In the genomic region with DNA sequence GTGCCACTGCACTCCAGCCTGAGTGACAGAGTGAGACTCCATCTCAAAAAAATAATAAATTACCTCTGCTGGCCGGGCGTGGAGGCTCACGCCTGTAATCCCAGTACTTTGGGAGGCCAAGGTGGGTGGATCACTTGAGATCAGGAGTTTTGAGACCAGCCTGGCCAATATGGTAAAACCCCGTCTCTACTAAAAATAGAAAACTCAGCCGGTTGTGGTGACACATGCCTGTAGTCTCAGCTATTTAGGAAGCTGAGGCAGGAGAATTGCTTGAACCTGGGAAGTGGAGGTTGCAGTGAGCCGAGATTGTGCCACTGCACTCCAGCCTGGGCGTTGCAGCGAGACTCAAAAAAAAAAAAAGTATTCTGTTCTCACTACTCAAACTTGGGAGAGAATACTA, we compare ENCODE assay signal across 7 cellular contexts. TPM values are rescaled to one million over a fixed set of nuclear protein-coding genes. Genes with fewer than 3 reads are reported as not detected.
DNase-seq lines count a peak whose midpoint lies in the region; ATAC-seq and TF ChIP-seq lines count a peak whose summit lies in the region.
"Not testable (repeated sequence)": the region's sequence is repeated elsewhere in the genome, so short reads cannot be mapped to it uniquely, and the experiment has no call there.

No MANE protein-coding gene starts in this region.

- not testable (repeated sequence) for H3K27me3 ChIP-seq in HCT116 (ENCODE audit: insufficient read depth, low read length); KMS-11 (ENCODE audit: insufficient read depth, low read depth); neural progenitor cell

- TF ChIP-seq CTCF in HCT116 (IDR thresholded peaks at IDR 0.05 in 2 of 3, conservative IDR thresholded peaks at IDR 0.05 in 1 of 3; ENCODE audit: borderline replicate concordance in 1 of 3, insufficient read depth in 1 of 3, low read depth in 2 of 3, low read length in 2 of 3); KMS-11 (conservative IDR thresholded peaks at IDR 0.05; ENCODE audit: low read depth, low read length); neural progenitor cell (IDR thresholded peaks at IDR 0.05): not testable (repeated sequence)

- intact Hi-C loops in HCT116 (cut with micrococcal nuclease): loop anchor here (2.0 kb wide), 1 partner anchor 163 kb away; no protein-coding TSS in a partner anchor

- not testable (repeated sequence) for DNase-seq in HCT116 (ENCODE audit: low read depth, low spot score); activated CD8-positive, alpha-beta memory T cell treated with anti-CD3 and anti-CD28 coated beads, Interleukin-2, amount 10 ng/mL, durations not matched to agents 7 days and 5 days; neural progenitor cell (ENCODE audit: low spot score)
- peak; percentile 4 for DNase-seq in T-helper 2 cell treated with Interferon-gamma antibody and Interleukin-4, amounts not matched to agents 5 μg/mL and 100 μg/mL, for 36 hours (ENCODE audit: low spot score)
- peak; percentile 2 for DNase-seq in activated naive CD8-positive, alpha-beta T cell treated with anti-CD3 and anti-CD28 coated beads for 36 hours

- not testable (repeated sequence) for H3K9me2 ChIP-seq in HCT116 (ENCODE audit: insufficient read depth)

- not testable (repeated sequence) for TF ChIP-seq RAD21 in HCT116 (IDR thresholded peaks at IDR 0.05; ENCODE audit: low read depth)

- BruUV-seq in HCT116 (replicated peaks; lab: Mats Ljungman, UMichigan): not testable (repeated sequence)

- peaks cover 2 to 19% of the 10 kb centered on the region in 2 experiments; a peak in 3 of 4 replicates for H3K4me1 ChIP-seq in HCT116 (ENCODE audit: control insufficient read depth in 1 of 2, insufficient read depth in 2 of 2, low read length in 2 of 2)
- peaks cover 29% of the 10 kb centered on the region for H3K4me1 ChIP-seq in KMS-11 (ENCODE audit: low read depth, poor library complexity, severe bottlenecking)
- not testable (repeated sequence) for H3K4me1 ChIP-seq in neural progenitor cell

- H3K79me2 ChIP-seq in HCT116 (ENCODE audit: insufficient read depth, low read length); KMS-11 (ENCODE audit: insufficient read depth, low read depth); neural progenitor cell (ENCODE audit: low read depth): not testable (repeated sequence)

- POLR2A ChIA-PET in HCT116 (lab: Charles Lee): not testable (repeated sequence)

- not testable (repeated sequence) for H3K36me3 ChIP-seq in HCT116 (ENCODE audit: control insufficient read depth in 1 of 2, insufficient read depth in 2 of 2, low read length in 2 of 2); KMS-11 (ENCODE audit: insufficient read depth)
- H3K36me3 ChIP-seq in neural progenitor cell: peaks cover 22% of the 10 kb centered on the region

- not testable (repeated sequence) for H3K4me3 ChIP-seq in HCT116 (replicated peaks in 1 of 2; ENCODE audit: low read depth in 1 of 2, low read length in 2 of 2); KMS-11 (IDR thresholded peaks at IDR 0.05; ENCODE audit: insufficient read depth, low read depth, low read length); neural progenitor cell

- not testable (repeated sequence) for H3K9me3 ChIP-seq in HCT116 (ENCODE audit: control insufficient read depth in 1 of 2, insufficient read depth in 1 of 2, low read depth in 1 of 2, low read length in 2 of 2); neural progenitor cell (ENCODE audit: low read depth)

- H3K27me3 Mint-ChIP-seq in T-helper 2 cell treated with Interferon-gamma antibody and Interleukin-4, amounts not matched to agents 5 μg/mL and 100 μg/mL, for 36 hours (ENCODE audit: low read depth); activated CD8-positive, alpha-beta memory T cell treated with anti-CD3 and anti-CD28 coated beads, Interleukin-2, amount 10 ng/mL, durations not matched to agents 7 days and 5 days; activated naive CD8-positive, alpha-beta T cell treated with anti-CD3 and anti-CD28 coated beads for 36 hours; neural progenitor cell (ENCODE audit: insufficient read depth, low read depth): not testable (repeated sequence)

- H4K20me1 ChIP-seq in HCT116 (ENCODE audit: insufficient read depth); KMS-11 (ENCODE audit: insufficient read depth); neural progenitor cell (ENCODE audit: low read depth): not testable (repeated sequence)

- H3K9ac ChIP-seq in HCT116 (ENCODE audit: low read length); KMS-11; neural progenitor cell: not testable (repeated sequence)

- ATAC-seq in GM18867 (IDR thresholded peaks at IDR 0.05; ENCODE audit: unreplicated experiment) (peak; percentile 12), HCT116 (0 out of 2 replicates have a peak, but pooled peaks have one; percentile 10)
- ATAC-seq in activated CD8-positive, alpha-beta memory T cell treated with anti-CD3 and anti-CD28 coated beads, Interleukin-2, amount 10 ng/mL, durations not matched to agents 7 days and 5 days: peak; percentile 22

- H3K27ac ChIP-seq in HCT116 (ENCODE audit: low read depth, low read length): not testable (repeated sequence)
- H3K27ac ChIP-seq in KMS-11: peak overlapping the region; percentile 54
- H3K27ac ChIP-seq in neural progenitor cell: peak overlapping the region; percentile 13

- CTCF ChIA-PET in HCT116 (lab: Charles Lee): not testable (repeated sequence)
- CTCF ChIA-PET in activated CD8-positive, alpha-beta memory T cell treated with anti-CD3 and anti-CD28 coated beads, Interleukin-2, amount 10 ng/mL, durations not matched to agents 7 days and 5 days (lab: Charles Lee): interaction anchor here (1.5 kb wide), 1 partner anchor 171 kb away, joined by 3 read pairs; no protein-coding TSS in a partner anchor

- TF ChIP-seq POLR2A in HCT116 (IDR thresholded peaks at IDR 0.05; ENCODE audit: borderline replicate concordance, extremely low read depth, insufficient read depth, insufficient read length): not testable (repeated sequence)

- H3F3A ChIP-seq in neural progenitor cell (ENCODE audit: low read depth): peaks cover 61% of the 10 kb centered on the region

- peak overlapping the region; percentile 85 for H3K27ac Mint-ChIP-seq in T-helper 2 cell treated with Interferon-gamma antibody and Interleukin-4, amounts not matched to agents 5 μg/mL and 100 μg/mL, for 36 hours
- H3K27ac Mint-ChIP-seq in activated CD8-positive, alpha-beta memory T cell treated with anti-CD3 and anti-CD28 coated beads, Interleukin-2, amount 10 ng/mL, durations not matched to agents 7 days and 5 days: peak overlapping the region; percentile 78
- H3K27ac Mint-ChIP-seq in activated naive CD8-positive, alpha-beta T cell treated with anti-CD3 and anti-CD28 coated beads for 36 hours: peak overlapping the region; percentile 94
- not testable (repeated sequence) for H3K27ac Mint-ChIP-seq in neural progenitor cell

- H3K4me2 ChIP-seq in HCT116 (ENCODE audit: low read length); neural progenitor cell: not testable (repeated sequence)
- H3K4me2 ChIP-seq in KMS-11: peak overlapping the region; percentile 87

- H3K36me3 Mint-ChIP-seq in T-helper 2 cell treated with Interferon-gamma antibody and Interleukin-4, amounts not matched to agents 5 μg/mL and 100 μg/mL, for 36 hours (ENCODE audit: low read depth): peaks cover 23% of the 10 kb centered on the region
- H3K36me3 Mint-ChIP-seq in activated CD8-positive, alpha-beta memory T cell treated with anti-CD3 and anti-CD28 coated beads, Interleukin-2, amount 10 ng/mL, durations not matched to agents 7 days and 5 days: peaks cover 26% of the 10 kb centered on the region
- peaks cover 25% of the 10 kb centered on the region for H3K36me3 Mint-ChIP-seq in activated naive CD8-positive, alpha-beta T cell treated with anti-CD3 and anti-CD28 coated beads for 36 hours
- H3K36me3 Mint-ChIP-seq in neural progenitor cell: peaks cover 20% of the 10 kb centered on the region

- not testable (repeated sequence) for H3K9me3 Mint-ChIP-seq in T-helper 2 cell treated with Interferon-gamma antibody and Interleukin-4, amounts not matched to agents 5 μg/mL and 100 μg/mL, for 36 hours; activated CD8-positive, alpha-beta memory T cell treated with anti-CD3 and anti-CD28 coated beads, Interleukin-2, amount 10 ng/mL, durations not matched to agents 7 days and 5 days (ENCODE audit: low read depth); activated naive CD8-positive, alpha-beta T cell treated with anti-CD3 and anti-CD28 coated beads for 36 hours; neural progenitor cell

- H2AFZ ChIP-seq in HCT116 (ENCODE audit: low read depth, low read length, poor library complexity, severe bottlenecking); KMS-11 (ENCODE audit: low read depth); neural progenitor cell (replicated peaks): not testable (repeated sequence)

- RAD21 ChIA-PET in HCT116 (lab: Charles Lee; ENCODE audit: low non-redundant PET in 1 of 2, low total read pairs in 2 of 2, uncharacterized antibody in 2 of 2, unreplicated experiment in 2 of 2): not testable (repeated sequence)

- H3K4me3 Mint-ChIP-seq in T-helper 2 cell treated with Interferon-gamma antibody and Interleukin-4, amounts not matched to agents 5 μg/mL and 100 μg/mL, for 36 hours; activated CD8-positive, alpha-beta memory T cell treated with anti-CD3 and anti-CD28 coated beads, Interleukin-2, amount 10 ng/mL, durations not matched to agents 7 days and 5 days; activated naive CD8-positive, alpha-beta T cell treated with anti-CD3 and anti-CD28 coated beads for 36 hours; neural progenitor cell: not testable (repeated sequence)

- not testable (repeated sequence) for H3K4me1 Mint-ChIP-seq in T-helper 2 cell treated with Interferon-gamma antibody and Interleukin-4, amounts not matched to agents 5 μg/mL and 100 μg/mL, for 36 hours (ENCODE audit: low read depth); neural progenitor cell
- H3K4me1 Mint-ChIP-seq in activated CD8-positive, alpha-beta memory T cell treated with anti-CD3 and anti-CD28 coated beads, Interleukin-2, amount 10 ng/mL, durations not matched to agents 7 days and 5 days: peaks cover 17% of the 10 kb centered on the region
- H3K4me1 Mint-ChIP-seq in activated naive CD8-positive, alpha-beta T cell treated with anti-CD3 and anti-CD28 coated beads for 36 hours: peaks cover 13% of the 10 kb centered on the region

RNA-seq across cellular contexts. Expression of a gene that starts 25.5 kb away (rescaled TPM):
- total RNA-seq in HCT116 (2021; ENCODE audit: unreplicated experiment) (273 TPM), neural progenitor cell (ENCODE audit: low replicate concordance) (503 and 568 TPM in 2 replicates)
- 120 and 165 TPM in 2 replicates for polyA plus RNA-seq in HCT116 (2012)
- total RNA-seq in activated CD8-positive, alpha-beta memory T cell treated with anti-CD3 and anti-CD28 coated beads, Interleukin-2, amount 10 ng/mL, durations not matched to agents 7 days and 5 days: 100 to 1,000 TPM; 179 to 204 TPM
- total RNA-seq in activated naive CD8-positive, alpha-beta T cell treated with anti-CD3 and anti-CD28 coated beads for 36 hours: 100 to 1,000 TPM; 379 to 386 TPM

RNA-seq across cellular contexts. Expression of a gene that starts 53.3 kb away (rescaled TPM):
- total RNA-seq in HCT116 (2021; ENCODE audit: unreplicated experiment): 10.1 TPM
- 2.8 and 2.9 TPM in 2 replicates for polyA plus RNA-seq in HCT116 (2012)
- total RNA-seq in activated CD8-positive, alpha-beta memory T cell treated with anti-CD3 and anti-CD28 coated beads, Interleukin-2, amount 10 ng/mL, durations not matched to agents 7 days and 5 days: 10 to 100 TPM in 1 of 2 experiments, 1 to 10 TPM in 1; 9.5 to 11.5 TPM
- total RNA-seq in activated naive CD8-positive, alpha-beta T cell treated with anti-CD3 and anti-CD28 coated beads for 36 hours: 10 to 100 TPM; 13.5 to 14.2 TPM
- 31.3 and 46.9 TPM in 2 replicates for total RNA-seq in neural progenitor cell (ENCODE audit: low replicate concordance)
